In the genomic region with DNA sequence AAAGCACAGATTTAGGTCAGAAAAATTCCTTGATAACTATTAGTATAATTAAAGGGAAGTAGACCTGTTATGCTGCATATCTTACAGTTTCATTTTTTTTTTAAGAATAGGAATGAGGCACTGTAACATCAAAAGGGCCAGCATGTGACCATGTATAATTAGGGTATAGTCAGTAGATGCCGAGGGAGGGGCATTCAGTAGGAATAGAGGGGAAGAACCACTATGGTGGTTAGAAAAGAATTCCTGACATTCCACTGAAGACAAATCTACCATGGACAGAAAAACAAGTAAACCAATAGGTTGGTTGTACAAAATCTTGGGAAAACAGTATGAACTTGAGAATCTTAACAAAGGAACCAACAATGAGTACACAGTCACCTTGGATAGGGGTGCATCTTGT, we compare ENCODE assay signal across 26 cellular contexts.
"Had no signal": no experiment of that assay in that cellular context is flagged by ENCODE, and none has a peak within 500 bp of the region (broad histone marks: within the 10 kb centered on the region; RNA-seq: fewer than 3 reads in every experiment).

No MANE protein-coding gene starts in this region.

- FAIRE-seq: bronchial epithelial cell had no signal

- H3K4me3 Mint-ChIP-seq: activated CD8-positive, alpha-beta T cell treated with anti-CD3 and anti-CD28 coated beads for 36 hours; activated naive CD8-positive, alpha-beta T cell treated with anti-CD3 and anti-CD28 coated beads, Interleukin-2, amount 10 ng/mL, durations not matched to agents 7 days and 5 days; T-helper 1 cell treated with Interleukin-12 subunit alpha and Interleukin-12 subunit beta and Interleukin-4 antibody, amounts not matched to agents 30 μg/mL and 1 μg/mL, for 36 hours had no signal

- H3K27ac Mint-ChIP-seq: activated CD8-positive, alpha-beta T cell treated with anti-CD3 and anti-CD28 coated beads for 36 hours; activated naive CD8-positive, alpha-beta T cell treated with anti-CD3 and anti-CD28 coated beads, Interleukin-2, amount 10 ng/mL, durations not matched to agents 7 days and 5 days; T-helper 1 cell treated with Interleukin-12 subunit alpha and Interleukin-12 subunit beta and Interleukin-4 antibody, amounts not matched to agents 30 μg/mL and 1 μg/mL, for 36 hours had no signal

- H3K27ac ChIP-seq: adrenal gland, body of pancreas, Peyer's patch, RWPE1, SJSA1 had no signal

- H3K36me3 ChIP-seq: adrenal gland, Peyer's patch, SJSA1 had no signal

- ATAC-seq: activated CD4-positive, CD25-positive, alpha-beta regulatory T cell treated with anti-CD3 and anti-CD28 coated beads, Interleukin-2, amount 50 U/mL, for 24 hours; activated CD8-positive, alpha-beta T cell treated with anti-CD3 and anti-CD28 coated beads for 36 hours; body of pancreas; SK-N-SH treated with all-trans-retinoic acid at 6 μM for 48 hours had no signal

- DNase-seq: activated CD4-positive, alpha-beta T cell treated with anti-CD3 and anti-CD28 coated beads for 4 hours; activated CD8-positive, alpha-beta memory T cell treated with anti-CD3 and anti-CD28 coated beads, Interleukin-2, amount 50 U/mL, for 4 hours; activated CD8-positive, alpha-beta T cell treated with anti-CD3 and anti-CD28 coated beads for 36 hours; activated naive CD4-positive, alpha-beta T cell treated with anti-CD3 and anti-CD28 coated beads, Interleukin-2, amount 50 U/mL, for 16 hours; activated naive CD8-positive, alpha-beta T cell treated with anti-CD3 and anti-CD28 coated beads, Interleukin-2, amount 10 ng/mL, durations not matched to agents 7 days and 5 days; activated T-cell treated with anti-CD3 and anti-CD28 coated beads, Interleukin-2, amount 50 U/mL, for 1 hour; adrenal gland; anterior cingulate cortex; body of pancreas; central memory CD4-positive, alpha-beta T cell; Kasumi-1; NCI-H1092 treated with DMSO at 0.1 percent for 48 hours; NCI-H1417 treated with DMSO at 0.1 percent for 48 hours; NCI-H1694 treated with DMSO at 0.1 percent for 48 hours; NCI-H2081; NCI-H446; NCI-H524; Peyer's patch; Right ventricle myocardium superior; SW 1271 had no signal

- H3K4me1 Mint-ChIP-seq: activated naive CD8-positive, alpha-beta T cell treated with anti-CD3 and anti-CD28 coated beads, Interleukin-2, amount 10 ng/mL, durations not matched to agents 7 days and 5 days had no signal

- H3K9me3 Mint-ChIP-seq: T-helper 1 cell treated with Interleukin-12 subunit alpha and Interleukin-12 subunit beta and Interleukin-4 antibody, amounts not matched to agents 30 μg/mL and 1 μg/mL, for 36 hours had no signal

- H3K4me1 ChIP-seq: adrenal gland, body of pancreas, Peyer's patch, SJSA1 had no signal

- H3K4me3 ChIP-seq: adrenal gland, body of pancreas, Peyer's patch, SJSA1 had no signal

- H3K27me3 Mint-ChIP-seq: activated CD8-positive, alpha-beta T cell treated with anti-CD3 and anti-CD28 coated beads for 36 hours; activated naive CD8-positive, alpha-beta T cell treated with anti-CD3 and anti-CD28 coated beads, Interleukin-2, amount 10 ng/mL, durations not matched to agents 7 days and 5 days had no signal

- H3K36me3 Mint-ChIP-seq: activated naive CD8-positive, alpha-beta T cell treated with anti-CD3 and anti-CD28 coated beads, Interleukin-2, amount 10 ng/mL, durations not matched to agents 7 days and 5 days had no signal

- H3K9me3 ChIP-seq: adrenal gland, body of pancreas, Peyer's patch, SJSA1 had no signal

- H3K27me3 ChIP-seq: adrenal gland, body of pancreas, Peyer's patch, SJSA1 had no signal
